Comparison of ENCODE assay signal across 32 cellular contexts in genomic region chr9:135173066-135173465, GRCh38.
"Had no signal": no experiment of that assay in that cellular context is flagged by ENCODE, and none has a peak within 500 bp of the region (broad histone marks: within the 10 kb centered on the region; RNA-seq: fewer than 3 reads in every experiment).

No MANE protein-coding gene starts in this region.

- H3K27ac ChIP-seq: adrenal gland, ascending aorta, body of pancreas, brain microvascular endothelial cell, breast epithelium, cardiac muscle cell had no signal

- H3K27me3 ChIP-seq: adrenal gland, ascending aorta, body of pancreas, brain microvascular endothelial cell, cardiac muscle cell had no signal

- ATAC-seq: activated naive CD4-positive, alpha-beta T cell treated with anti-CD3 and anti-CD28 coated beads, Interleukin-2, amount 50 U/mL, for 72 hours; activated naive CD8-positive, alpha-beta T cell treated with anti-CD3 and anti-CD28 coated beads, Interleukin-2, amount 50 U/mL, for 24 hours; activated T-cell treated with anti-CD3 and anti-CD28 coated beads, Interleukin-2, amount 50 U/mL, for 4 hours; activated T-cell treated with anti-CD3 and anti-CD28 coated beads, Interleukin-2, amount 50 U/mL, for 72 hours; activated T-helper 17 cell treated with anti-CD3 and anti-CD28 coated beads, Interleukin-2, amount 50 U/mL, for 72 hours; body of pancreas had no signal

- H3K9me3 ChIP-seq: adrenal gland, ascending aorta, body of pancreas, breast epithelium had no signal

- H3K4me1 ChIP-seq: adrenal gland, ascending aorta, breast epithelium had no signal

- DNase-seq: activated effector memory CD4-positive, alpha-beta T cell treated with anti-CD3 and anti-CD28 coated beads, Interleukin-2, amount 50 U/mL, for 16 hours; activated effector memory CD4-positive, alpha-beta T cell treated with Interleukin-2 at 50 U/mL for 16 hours; activated gamma-delta T cell; activated gamma-delta T cell treated with Interleukin-2 at 50 U/mL for 16 hours; activated naive CD4-positive, alpha-beta T cell; activated naive CD4-positive, alpha-beta T cell treated with anti-CD3 and anti-CD28 coated beads for 36 hours; activated naive CD4-positive, alpha-beta T cell treated with anti-CD3 and anti-CD28 coated beads, Interleukin-2, amount 10 ng/mL, durations not matched to agents 7 days and 5 days; activated naive CD4-positive, alpha-beta T cell treated with anti-CD3 and anti-CD28 coated beads, Interleukin-2, amount 50 U/mL, for 16 hours; activated naive CD4-positive, alpha-beta T cell treated with Interleukin-2 at 50 U/mL for 16 hours; activated naive CD8-positive, alpha-beta T cell treated with anti-CD3 and anti-CD28 coated beads for 36 hours; activated naive CD8-positive, alpha-beta T cell treated with anti-CD3 and anti-CD28 coated beads, Interleukin-2, amount 10 ng/mL, durations not matched to agents 7 days and 5 days; activated naive CD8-positive, alpha-beta T cell treated with anti-CD3 and anti-CD28 coated beads, Interleukin-2, amount 50 U/mL, for 24 hours; activated T-cell treated with anti-CD3 and anti-CD28 coated beads, Interleukin-2, amount 50 U/mL, for 1 hour; activated T-cell treated with anti-CD3 and anti-CD28 coated beads, Interleukin-2, amount 50 U/mL, for 24 hours; activated T-cell treated with anti-CD3 and anti-CD28 coated beads, Interleukin-2, amount 50 U/mL, for 4 hours; activated T-cell treated with anti-CD3 and anti-CD28 coated beads, Interleukin-2, amount 50 U/mL, for 48 hours; activated T-cell treated with anti-CD3 and anti-CD28 coated beads, Interleukin-2, amount 50 U/mL, for 72 hours; adrenal gland; amniotic stem cell; amygdala; anterior cingulate cortex; aorta; body of pancreas; brain microvascular endothelial cell; caudate nucleus; central memory CD4-positive, alpha-beta T cell; cerebellar nuclear complex had no signal

- H3K4me3 ChIP-seq: adrenal gland, ascending aorta, body of pancreas, breast epithelium, cardiac muscle cell had no signal

- H3K36me3 ChIP-seq: adrenal gland, ascending aorta, brain microvascular endothelial cell, breast epithelium, cardiac muscle cell had no signal
